Comparison of ENCODE assay signal across 1 cellular context in the genomic region with DNA sequence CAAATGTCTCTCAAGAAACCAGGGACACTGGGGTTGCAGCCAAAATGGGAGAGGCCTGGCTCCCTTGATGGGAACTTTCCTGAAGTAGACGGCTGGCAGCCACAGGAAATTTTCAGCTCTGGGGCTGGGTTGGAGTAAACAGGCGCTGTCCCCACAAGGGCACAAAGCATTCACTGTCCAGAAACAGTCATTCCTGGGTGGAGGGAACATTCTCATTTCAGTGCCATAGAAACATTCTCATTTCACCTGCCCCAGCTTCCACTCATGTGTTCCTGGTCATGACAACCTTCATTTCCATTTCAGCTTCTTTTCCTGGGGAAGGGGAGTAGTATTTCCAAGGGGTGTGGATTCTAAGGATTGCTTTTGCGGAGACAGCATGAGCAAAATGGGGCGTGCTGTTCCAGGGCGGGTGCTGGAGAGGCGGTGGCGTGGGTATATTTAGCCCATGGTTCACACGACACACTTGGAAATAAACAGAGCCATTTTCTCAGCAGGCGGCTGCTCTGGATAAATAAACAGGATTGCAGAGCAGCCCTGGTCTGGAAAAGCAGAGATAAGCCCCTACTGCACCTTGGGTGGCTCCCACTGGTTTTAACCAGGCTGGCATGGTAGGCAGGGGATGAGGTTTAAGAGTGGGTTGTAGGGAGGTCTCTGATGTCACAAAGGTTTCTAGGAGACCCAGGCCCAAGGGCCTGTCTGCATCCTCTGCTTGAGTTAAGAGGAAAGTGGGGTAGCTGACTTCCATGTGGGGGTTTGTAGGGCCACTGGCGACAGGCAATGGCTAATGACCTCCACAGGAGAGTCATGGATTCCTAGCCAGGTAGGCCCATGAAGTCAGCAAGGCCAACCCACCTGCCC.
TF ChIP-seq lines count a peak whose summit lies in the region.

No MANE protein-coding gene starts in this region.

TF ChIP-seq in K562, 482 proteins besides CTCF, POLR2A, EP300 and RAD21 (continued from another document and continues in another):
- TF ChIP-seq, protein P1, sequence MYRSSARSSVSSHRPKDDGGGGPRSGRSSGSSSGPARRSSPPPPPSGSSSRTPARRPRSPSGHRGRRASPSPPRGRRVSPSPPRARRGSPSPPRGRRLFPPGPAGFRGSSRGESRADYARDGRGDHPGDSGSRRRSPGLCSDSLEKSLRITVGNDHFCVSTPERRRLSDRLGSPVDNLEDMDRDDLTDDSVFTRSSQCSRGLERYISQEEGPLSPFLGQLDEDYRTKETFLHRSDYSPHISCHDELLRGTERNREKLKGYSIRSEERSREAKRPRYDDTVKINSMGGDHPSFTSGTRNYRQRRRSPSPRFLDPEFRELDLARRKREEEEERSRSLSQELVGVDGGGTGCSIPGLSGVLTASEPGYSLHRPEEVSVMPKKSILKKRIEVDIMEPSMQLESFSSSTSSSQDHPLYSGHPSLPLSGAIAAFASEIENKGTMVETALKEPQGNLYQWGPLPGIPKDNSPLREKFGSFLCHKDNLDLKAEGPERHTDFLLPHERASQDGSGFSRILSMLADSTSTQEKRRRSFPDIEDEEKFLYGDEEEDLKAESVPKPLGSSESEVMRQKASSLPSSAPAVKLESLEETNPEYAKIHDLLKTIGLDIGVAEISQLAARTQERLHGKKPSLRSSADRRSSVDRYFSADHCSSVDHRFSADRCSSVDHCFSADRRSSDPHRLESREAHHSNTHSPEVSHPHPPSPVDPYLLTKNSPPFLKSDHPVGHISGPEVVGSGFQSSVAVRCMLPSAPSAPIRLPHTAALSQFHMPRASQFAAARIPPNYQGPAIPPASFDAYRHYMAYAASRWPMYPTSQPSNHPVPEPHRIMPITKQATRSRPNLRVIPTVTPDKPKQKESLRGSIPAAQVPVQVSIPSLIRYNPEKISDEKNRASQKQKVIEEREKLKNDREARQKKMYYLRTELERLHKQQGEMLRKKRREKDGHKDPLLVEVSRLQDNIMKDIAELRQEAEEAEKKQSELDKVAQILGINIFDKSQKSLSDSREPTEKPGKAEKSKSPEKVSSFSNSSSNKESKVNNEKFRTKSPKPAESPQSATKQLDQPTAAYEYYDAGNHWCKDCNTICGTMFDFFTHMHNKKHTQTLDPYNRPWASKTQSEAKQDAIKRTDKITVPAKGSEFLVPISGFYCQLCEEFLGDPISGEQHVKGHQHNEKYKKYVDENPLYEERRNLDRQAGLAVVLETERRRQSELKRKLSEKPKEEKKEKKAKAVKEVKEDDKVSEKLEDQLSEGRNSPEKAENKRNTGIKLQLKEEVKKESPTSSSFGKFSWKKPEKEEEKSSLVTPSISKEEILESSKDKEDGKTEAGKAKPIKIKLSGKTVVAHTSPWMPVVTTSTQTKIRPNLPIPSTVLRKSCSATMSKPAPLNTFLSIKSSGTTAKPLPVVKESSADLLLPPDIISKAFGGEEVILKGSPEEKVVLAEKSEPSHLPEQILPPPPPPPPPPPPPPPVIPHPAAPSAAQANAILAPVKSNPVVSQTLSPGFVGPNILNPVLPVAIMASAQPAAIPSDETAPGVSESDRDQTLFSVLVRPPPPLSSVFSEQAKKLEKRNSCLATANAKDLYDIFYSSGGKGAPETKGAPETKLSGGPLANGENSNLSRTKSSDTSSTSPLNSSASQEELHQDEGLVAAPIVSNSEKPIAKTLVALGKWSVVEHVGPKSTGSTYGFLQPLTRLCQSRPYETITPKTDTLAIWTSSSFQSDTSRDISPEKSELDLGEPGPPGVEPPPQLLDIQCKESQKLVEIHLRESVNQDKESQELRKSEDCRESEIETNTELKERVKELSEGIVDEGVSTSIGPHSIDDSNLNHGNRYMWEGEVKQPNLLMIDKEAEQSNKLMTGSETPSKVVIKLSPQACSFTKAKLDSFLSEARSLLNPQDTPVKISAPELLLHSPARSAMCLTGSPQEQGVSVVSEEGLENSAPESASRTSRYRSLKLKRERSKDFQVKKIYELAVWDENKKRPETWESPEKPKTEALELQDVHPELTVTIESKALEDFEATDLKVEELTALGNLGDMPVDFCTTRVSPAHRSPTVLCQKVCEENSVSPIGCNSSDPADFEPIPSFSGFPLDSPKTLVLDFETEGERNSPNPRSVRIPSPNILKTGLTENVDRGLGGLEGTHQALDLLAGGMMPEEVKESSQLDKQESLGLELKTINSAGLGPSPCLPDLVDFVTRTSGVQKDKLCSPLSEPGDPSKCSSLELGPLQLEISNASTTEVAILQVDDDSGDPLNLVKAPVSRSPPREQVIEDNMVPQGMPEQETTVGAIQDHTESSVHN (IDR thresholded peaks at IDR 0.05; ENCODE audit: borderline replicate concordance in 1 of 2, low read depth in 1 of 2), result no peak
- TF ChIP-seq ZC3H11A (IDR thresholded peaks at IDR 0.05; ENCODE audit: low read depth, low read length) (no peak), ZNF707 (CRISPR knock-in tag; conservative IDR thresholded peaks at IDR 0.05) (no peak), ZKSCAN8 (CRISPR knock-in tag; IDR thresholded peaks at IDR 0.05) (no peak; the same call in 1 of the 2 replicates), ZNF212 (CRISPR knock-in tag; IDR thresholded peaks at IDR 0.05) (0 out of 2 replicates have a peak, but pooled peaks have one; percentile 22), ZFP1 (CRISPR knock-in tag; IDR thresholded peaks at IDR 0.05) (0 out of 2 replicates have a peak, but pooled peaks have one; percentile 15), POLR2H (tag; IDR thresholded peaks at IDR 0.05; ENCODE audit: low read depth) (no peak), ZNF583 (CRISPR knock-in tag; IDR thresholded peaks at IDR 0.05) (peak; percentile 64; the same call in 1 of the 2 replicates), ZFP30 (CRISPR knock-in tag; IDR thresholded peaks at IDR 0.05; ENCODE audit: borderline replicate concordance) (no peak), TAF1 (IDR thresholded peaks at IDR 0.05; ENCODE audit: control insufficient read depth, extremely low read depth, insufficient read depth, low read length, severe bottlenecking) (no peak), NCOA1 (IDR thresholded peaks at IDR 0.05; ENCODE audit: low read depth) (no peak), KLF16 (IDR thresholded peaks at IDR 0.05) (peak; percentile 76; the same call in 1 of the 2 replicates), BDP1 (IDR thresholded peaks at IDR 0.05; ENCODE audit: insufficient read depth, insufficient read length) (no peak), ZNF239 (CRISPR knock-in tag; IDR thresholded peaks at IDR 0.05) (no peak), ZFP36 (IDR thresholded peaks at IDR 0.05; ENCODE audit: low read depth, low read length, partially characterized antibody) (no peak), MAZ (CRISPR knock-in tag; conservative IDR thresholded peaks at IDR 0.05 in 1 of 2, IDR thresholded peaks at IDR 0.05 in 1 of 2) (peak in 1 of 2 experiments; percentile 21; a peak in 1 of 4 replicates), GATAD2B (IDR thresholded peaks at IDR 0.05; ENCODE audit: borderline replicate concordance) (no peak), HDGF (IDR thresholded peaks at IDR 0.05) (no peak), CHD4 (IDR thresholded peaks at IDR 0.05; ENCODE audit: insufficient read depth, insufficient replicate concordance, low read depth, low read length, poor library complexity, severe bottlenecking) (no peak), NFXL1 (CRISPR knock-in tag; IDR thresholded peaks at IDR 0.05) (no peak), YBX1 (IDR thresholded peaks at IDR 0.05) (no peak), ZNF75A (CRISPR knock-in tag; IDR thresholded peaks at IDR 0.05) (no peak), ZNF830 (CRISPR knock-in tag; IDR thresholded peaks at IDR 0.05) (no peak), KDM4B (IDR thresholded peaks at IDR 0.05; ENCODE audit: borderline replicate concordance in 2 of 2, low read depth in 1 of 2) (no peak), NFIX (CRISPR knock-in tag; IDR thresholded peaks at IDR 0.05; ENCODE audit: low read depth) (no peak), ZNF24 (IDR thresholded peaks at IDR 0.05) (no peak), MAFK (IDR thresholded peaks at IDR 0.05; ENCODE audit: low read length) (no peak), KLF6 (CRISPR knock-in tag; IDR thresholded peaks at IDR 0.05; ENCODE audit: borderline replicate concordance) (peak; percentile 46; the same call in 1 of the 2 replicates), MAFF (IDR thresholded peaks at IDR 0.05; ENCODE audit: low read length) (no peak), ETS2 (tag; IDR thresholded peaks at IDR 0.05; ENCODE audit: borderline replicate concordance, poor library complexity, severe bottlenecking) (no peak), TAF7 (tag; IDR thresholded peaks at IDR 0.05) (no peak), NFYB (IDR thresholded peaks at IDR 0.05; ENCODE audit: extremely low read depth, insufficient read length) (no peak)
- TF ChIP-seq, protein P2, sequence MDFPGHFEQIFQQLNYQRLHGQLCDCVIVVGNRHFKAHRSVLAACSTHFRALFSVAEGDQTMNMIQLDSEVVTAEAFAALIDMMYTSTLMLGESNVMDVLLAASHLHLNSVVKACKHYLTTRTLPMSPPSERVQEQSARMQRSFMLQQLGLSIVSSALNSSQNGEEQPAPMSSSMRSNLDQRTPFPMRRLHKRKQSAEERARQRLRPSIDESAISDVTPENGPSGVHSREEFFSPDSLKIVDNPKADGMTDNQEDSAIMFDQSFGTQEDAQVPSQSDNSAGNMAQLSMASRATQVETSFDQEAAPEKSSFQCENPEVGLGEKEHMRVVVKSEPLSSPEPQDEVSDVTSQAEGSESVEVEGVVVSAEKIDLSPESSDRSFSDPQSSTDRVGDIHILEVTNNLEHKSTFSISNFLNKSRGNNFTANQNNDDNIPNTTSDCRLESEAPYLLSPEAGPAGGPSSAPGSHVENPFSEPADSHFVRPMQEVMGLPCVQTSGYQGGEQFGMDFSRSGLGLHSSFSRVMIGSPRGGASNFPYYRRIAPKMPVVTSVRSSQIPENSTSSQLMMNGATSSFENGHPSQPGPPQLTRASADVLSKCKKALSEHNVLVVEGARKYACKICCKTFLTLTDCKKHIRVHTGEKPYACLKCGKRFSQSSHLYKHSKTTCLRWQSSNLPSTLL (IDR thresholded peaks at IDR 0.05), result no peak
- TF ChIP-seq, protein P3, sequence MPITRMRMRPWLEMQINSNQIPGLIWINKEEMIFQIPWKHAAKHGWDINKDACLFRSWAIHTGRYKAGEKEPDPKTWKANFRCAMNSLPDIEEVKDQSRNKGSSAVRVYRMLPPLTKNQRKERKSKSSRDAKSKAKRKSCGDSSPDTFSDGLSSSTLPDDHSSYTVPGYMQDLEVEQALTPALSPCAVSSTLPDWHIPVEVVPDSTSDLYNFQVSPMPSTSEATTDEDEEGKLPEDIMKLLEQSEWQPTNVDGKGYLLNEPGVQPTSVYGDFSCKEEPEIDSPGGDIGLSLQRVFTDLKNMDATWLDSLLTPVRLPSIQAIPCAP (CRISPR knock-in tag; IDR thresholded peaks at IDR 0.05; ENCODE audit: borderline replicate concordance), result no peak
- TF ChIP-seq, protein P4, sequence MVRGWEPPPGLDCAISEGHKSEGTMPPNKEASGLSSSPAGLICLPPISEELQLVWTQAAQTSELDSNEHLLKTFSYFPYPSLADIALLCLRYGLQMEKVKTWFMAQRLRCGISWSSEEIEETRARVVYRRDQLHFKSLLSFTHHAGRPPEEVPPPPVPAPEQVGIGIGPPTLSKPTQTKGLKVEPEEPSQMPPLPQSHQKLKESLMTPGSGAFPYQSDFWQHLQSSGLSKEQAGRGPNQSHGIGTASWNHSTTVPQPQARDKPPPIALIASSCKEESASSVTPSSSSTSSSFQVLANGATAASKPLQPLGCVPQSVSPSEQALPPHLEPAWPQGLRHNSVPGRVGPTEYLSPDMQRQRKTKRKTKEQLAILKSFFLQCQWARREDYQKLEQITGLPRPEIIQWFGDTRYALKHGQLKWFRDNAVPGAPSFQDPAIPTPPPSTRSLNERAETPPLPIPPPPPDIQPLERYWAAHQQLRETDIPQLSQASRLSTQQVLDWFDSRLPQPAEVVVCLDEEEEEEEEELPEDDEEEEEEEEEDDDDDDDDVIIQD (CRISPR knock-in tag; IDR thresholded peaks at IDR 0.05), result no peak
- TF ChIP-seq, protein P5, sequence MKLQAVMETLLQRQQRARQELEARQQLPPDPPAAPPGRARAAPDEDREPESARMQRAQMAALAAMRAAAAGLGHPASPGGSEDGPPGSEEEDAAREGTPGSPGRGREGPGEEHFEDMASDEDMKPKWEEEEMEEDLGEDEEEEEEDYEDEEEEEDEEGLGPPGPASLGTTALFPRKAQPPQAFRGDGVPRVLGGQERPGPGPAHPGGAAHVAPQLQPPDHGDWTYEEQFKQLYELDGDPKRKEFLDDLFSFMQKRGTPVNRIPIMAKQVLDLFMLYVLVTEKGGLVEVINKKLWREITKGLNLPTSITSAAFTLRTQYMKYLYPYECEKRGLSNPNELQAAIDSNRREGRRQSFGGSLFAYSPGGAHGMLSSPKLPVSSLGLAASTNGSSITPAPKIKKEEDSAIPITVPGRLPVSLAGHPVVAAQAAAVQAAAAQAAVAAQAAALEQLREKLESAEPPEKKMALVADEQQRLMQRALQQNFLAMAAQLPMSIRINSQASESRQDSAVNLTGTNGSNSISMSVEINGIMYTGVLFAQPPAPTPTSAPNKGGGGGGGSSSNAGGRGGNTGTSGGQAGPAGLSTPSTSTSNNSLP (IDR thresholded peaks at IDR 0.05; ENCODE audit: borderline replicate concordance, low read depth, low read length), result no peak
- TF ChIP-seq, protein P6, sequence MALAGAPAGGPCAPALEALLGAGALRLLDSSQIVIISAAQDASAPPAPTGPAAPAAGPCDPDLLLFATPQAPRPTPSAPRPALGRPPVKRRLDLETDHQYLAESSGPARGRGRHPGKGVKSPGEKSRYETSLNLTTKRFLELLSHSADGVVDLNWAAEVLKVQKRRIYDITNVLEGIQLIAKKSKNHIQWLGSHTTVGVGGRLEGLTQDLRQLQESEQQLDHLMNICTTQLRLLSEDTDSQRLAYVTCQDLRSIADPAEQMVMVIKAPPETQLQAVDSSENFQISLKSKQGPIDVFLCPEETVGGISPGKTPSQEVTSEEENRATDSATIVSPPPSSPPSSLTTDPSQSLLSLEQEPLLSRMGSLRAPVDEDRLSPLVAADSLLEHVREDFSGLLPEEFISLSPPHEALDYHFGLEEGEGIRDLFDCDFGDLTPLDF (CRISPR knock-in tag; IDR thresholded peaks at IDR 0.05), result no peak
- TF ChIP-seq, protein P7, sequence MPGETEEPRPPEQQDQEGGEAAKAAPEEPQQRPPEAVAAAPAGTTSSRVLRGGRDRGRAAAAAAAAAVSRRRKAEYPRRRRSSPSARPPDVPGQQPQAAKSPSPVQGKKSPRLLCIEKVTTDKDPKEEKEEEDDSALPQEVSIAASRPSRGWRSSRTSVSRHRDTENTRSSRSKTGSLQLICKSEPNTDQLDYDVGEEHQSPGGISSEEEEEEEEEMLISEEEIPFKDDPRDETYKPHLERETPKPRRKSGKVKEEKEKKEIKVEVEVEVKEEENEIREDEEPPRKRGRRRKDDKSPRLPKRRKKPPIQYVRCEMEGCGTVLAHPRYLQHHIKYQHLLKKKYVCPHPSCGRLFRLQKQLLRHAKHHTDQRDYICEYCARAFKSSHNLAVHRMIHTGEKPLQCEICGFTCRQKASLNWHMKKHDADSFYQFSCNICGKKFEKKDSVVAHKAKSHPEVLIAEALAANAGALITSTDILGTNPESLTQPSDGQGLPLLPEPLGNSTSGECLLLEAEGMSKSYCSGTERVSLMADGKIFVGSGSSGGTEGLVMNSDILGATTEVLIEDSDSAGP (CRISPR knock-in tag; IDR thresholded peaks at IDR 0.05), result no peak
- TF ChIP-seq, protein P8, sequence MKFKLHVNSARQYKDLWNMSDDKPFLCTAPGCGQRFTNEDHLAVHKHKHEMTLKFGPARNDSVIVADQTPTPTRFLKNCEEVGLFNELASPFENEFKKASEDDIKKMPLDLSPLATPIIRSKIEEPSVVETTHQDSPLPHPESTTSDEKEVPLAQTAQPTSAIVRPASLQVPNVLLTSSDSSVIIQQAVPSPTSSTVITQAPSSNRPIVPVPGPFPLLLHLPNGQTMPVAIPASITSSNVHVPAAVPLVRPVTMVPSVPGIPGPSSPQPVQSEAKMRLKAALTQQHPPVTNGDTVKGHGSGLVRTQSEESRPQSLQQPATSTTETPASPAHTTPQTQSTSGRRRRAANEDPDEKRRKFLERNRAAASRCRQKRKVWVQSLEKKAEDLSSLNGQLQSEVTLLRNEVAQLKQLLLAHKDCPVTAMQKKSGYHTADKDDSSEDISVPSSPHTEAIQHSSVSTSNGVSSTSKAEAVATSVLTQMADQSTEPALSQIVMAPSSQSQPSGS (CRISPR knock-in tag; IDR thresholded peaks at IDR 0.05), result no peak
